ENCODE assay signal across 10 cellular contexts in the genomic region with DNA sequence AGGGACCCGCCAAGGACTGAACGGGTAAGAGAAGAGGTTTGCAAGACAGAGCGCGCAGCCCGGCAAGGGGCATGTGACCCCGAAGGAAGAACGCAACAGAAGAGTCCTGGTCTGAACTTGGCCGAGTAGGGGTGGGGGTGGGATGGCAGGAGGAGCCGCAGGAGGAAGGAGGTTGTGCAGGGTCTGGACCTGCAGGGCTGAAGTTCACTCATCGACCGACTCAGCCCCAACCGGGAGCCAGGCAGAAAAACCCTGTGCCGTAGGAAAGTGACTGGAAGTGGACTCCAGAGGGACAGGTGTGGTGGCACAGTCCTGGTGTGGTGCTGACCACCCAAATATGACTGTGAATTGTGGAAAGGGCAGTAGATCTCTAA. TPM values are rescaled to one million over a fixed set of nuclear protein-coding genes. Genes with fewer than 3 reads are reported as not detected.
A peak's percentile ranks its signal among the peaks of the same experiment; 100 is the strongest.
DNase-seq lines count a peak whose midpoint lies in the region; ATAC-seq, FAIRE-seq and TF ChIP-seq lines count a peak whose summit lies in the region.
"Had no signal": no experiment of that assay in that cellular context is flagged by ENCODE, and none has a peak within 500 bp of the region (broad histone marks: within the 10 kb centered on the region; RNA-seq: fewer than 3 reads in every experiment).

No MANE protein-coding gene starts in this region.

- TF ChIP-seq CTCF in brain microvascular endothelial cell (IDR thresholded peaks at IDR 0.05; ENCODE audit: low read depth, low read length, missing control alignments) (no peak), HepG2 (CRISPR knock-in tag; IDR thresholded peaks at IDR 0.05) (no peak), HFFc6 (IDR thresholded peaks at IDR 0.05) (no peak)

- no peaks in the 10 kb centered on the region for H3K79me2 ChIP-seq in HepG2 (ENCODE audit: insufficient read depth, low read length)

- H4K20me1 ChIP-seq in HepG2 (ENCODE audit: insufficient read depth, low read length): no peaks in the 10 kb centered on the region

- no peaks in the 10 kb centered on the region for H3K9me3 ChIP-seq in HepG2 (ENCODE audit: low read length)

- H3K4me3 Mint-ChIP-seq in activated CD4-positive, alpha-beta T cell treated with anti-CD3 and anti-CD28 coated beads for 36 hours: peak overlapping the region; percentile 64
- peak overlapping the region; percentile 75 for H3K4me3 Mint-ChIP-seq in stimulated activated memory B cell treated with anti-CD40 and anti-IgM and Interleukin-4, amounts not matched to agents 10 μg/mL and 1 μg/mL and 100 μg/mL, for 72 hours
- H3K4me3 Mint-ChIP-seq in HFFc6: no peak overlapping the region

- TF ChIP-seq EP300 in HepG2 (IDR thresholded peaks at IDR 0.05; ENCODE audit: low read depth in 2 of 2, low read length in 2 of 2) (no peak), HepG2 (CRISPR knock-in tag; IDR thresholded peaks at IDR 0.05; ENCODE audit: borderline replicate concordance) (no peak)

- no peak for DNase-seq in activated CD4-positive, alpha-beta T cell treated with anti-CD3 and anti-CD28 coated beads for 36 hours
- DNase-seq in activated CD4-positive, alpha-beta T cell treated with anti-CD3 and anti-CD28 coated beads for 4 hours: no peak
- DNase-seq in brain microvascular endothelial cell (no peak), HepG2 (ENCODE audit: low spot score) (no peak), HFFc6 (no peak), iPS-NIHi7 (ENCODE audit: extremely low spot score) (no peak)

- no TSS peak for BruUV-seq in HepG2 (replicated peaks; lab: Mats Ljungman, UMichigan)

- peaks cover 3% of the 10 kb centered on the region for H3K36me3 ChIP-seq in brain microvascular endothelial cell (replicated peaks)
- H3K36me3 ChIP-seq in HepG2 (replicated peaks in 1 of 2; ENCODE audit: control insufficient read depth in 1 of 2, insufficient read depth in 2 of 2, low read length in 2 of 2): peaks cover 14 to 17% of the 10 kb centered on the region in 2 experiments; a peak in 4 of 5 replicates

- peaks cover 5% of the 10 kb centered on the region for H3K36me3 Mint-ChIP-seq in activated CD4-positive, alpha-beta T cell treated with anti-CD3 and anti-CD28 coated beads for 36 hours (ENCODE audit: low read depth)
- peaks cover 6% of the 10 kb centered on the region for H3K36me3 Mint-ChIP-seq in stimulated activated memory B cell treated with anti-CD40 and anti-IgM and Interleukin-4, amounts not matched to agents 10 μg/mL and 1 μg/mL and 100 μg/mL, for 72 hours
- peaks cover 10% of the 10 kb centered on the region for H3K36me3 Mint-ChIP-seq in HFFc6 (ENCODE audit: low read depth)

- no peak overlapping the region for H3K9ac ChIP-seq in HepG2 (ENCODE audit: insufficient read depth, low read depth, low read length)

- intact Hi-C loops in activated CD4-positive, alpha-beta T cell treated with anti-CD3 and anti-CD28 coated beads for 36 hours (cut with DNase I, micrococcal nuclease): loop anchor here (1.0 to 2.0 kb wide), 5 partner anchors 14 to 94 kb away; a partner anchor contains a TSS
- intact Hi-C loops in HepG2 (cut with micrococcal nuclease; ENCODE audit: unreplicated experiment): loop anchor here (2.0 kb wide), 1 partner anchor 66 kb away; no protein-coding TSS in a partner anchor

- in situ Hi-C loops in brain microvascular endothelial cell (cut with HindIII; ENCODE audit: low pct_ligation_motif_present, low sequenced_read_pairs): no loop called here
- in situ Hi-C loops in HepG2 (cut with HindIII; ENCODE audit: extremely low pct_ligation_motif_present, low pct_unique_long_range_greater_than_20kb): no loop called here

- H3K27me3 Mint-ChIP-seq in activated CD4-positive, alpha-beta T cell treated with anti-CD3 and anti-CD28 coated beads for 36 hours: peaks cover 3% of the 10 kb centered on the region
- H3K27me3 Mint-ChIP-seq in stimulated activated memory B cell treated with anti-CD40 and anti-IgM and Interleukin-4, amounts not matched to agents 10 μg/mL and 1 μg/mL and 100 μg/mL, for 72 hours: peaks cover 13% of the 10 kb centered on the region
- peaks cover under 1% of the 10 kb centered on the region; the same call in 1 of the 2 replicates for H3K27me3 Mint-ChIP-seq in HFFc6 (ENCODE audit: insufficient read depth)

- no peak for ATAC-seq in activated CD4-positive, alpha-beta T cell treated with anti-CD3 and anti-CD28 coated beads for 36 hours
- ATAC-seq in HepG2 (no peak), HG03135 (IDR thresholded peaks at IDR 0.05; ENCODE audit: unreplicated experiment) (no peak)
- ATAC-seq in stimulated activated memory B cell treated with anti-CD40 and anti-IgM and Interleukin-4, amounts not matched to agents 10 μg/mL and 1 μg/mL and 100 μg/mL, for 72 hours: no peak

- WGBS in HepG2 (ENCODE audit: low lambda C conversion rate): 83% methylated on average over 13 of the region's 13 CpGs

- H3K9me3 Mint-ChIP-seq in activated CD4-positive, alpha-beta T cell treated with anti-CD3 and anti-CD28 coated beads for 36 hours (ENCODE audit: low read depth): no peaks in the 10 kb centered on the region
- H3K9me3 Mint-ChIP-seq in stimulated activated memory B cell treated with anti-CD40 and anti-IgM and Interleukin-4, amounts not matched to agents 10 μg/mL and 1 μg/mL and 100 μg/mL, for 72 hours: no peaks in the 10 kb centered on the region
- H3K9me3 Mint-ChIP-seq in HFFc6: no peaks in the 10 kb centered on the region

- TF ChIP-seq RAD21 in HepG2 (CRISPR knock-in tag; IDR thresholded peaks at IDR 0.05): no peak

- CTCF ChIA-PET in activated CD4-positive, alpha-beta T cell treated with anti-CD3 and anti-CD28 coated beads for 36 hours (lab: Charles Lee): interaction anchor here (0.8 to 3.2 kb wide), 5 partner anchors 11 to 333 kb away, joined by 3 to 18 read pairs (median 4); a partner anchor contains a TSS
- CTCF ChIA-PET in HepG2 (lab: Yijun Ruan, JAX; ENCODE audit: low intra/inter-chr PET ratio, low total read pairs): interaction anchor here (1.1 to 1.7 kb wide), 7 partner anchors 14 to 333 kb away, joined by 3 to 9 read pairs (median 6); a partner anchor contains a TSS

- peak overlapping the region; percentile 51 for H3K27ac Mint-ChIP-seq in activated CD4-positive, alpha-beta T cell treated with anti-CD3 and anti-CD28 coated beads for 36 hours
- peak overlapping the region; percentile 44 for H3K27ac Mint-ChIP-seq in stimulated activated memory B cell treated with anti-CD40 and anti-IgM and Interleukin-4, amounts not matched to agents 10 μg/mL and 1 μg/mL and 100 μg/mL, for 72 hours
- no peak overlapping the region for H3K27ac Mint-ChIP-seq in HFFc6

- peaks cover 7% of the 10 kb centered on the region for H3K4me1 Mint-ChIP-seq in activated CD4-positive, alpha-beta T cell treated with anti-CD3 and anti-CD28 coated beads for 36 hours
- peaks cover 11% of the 10 kb centered on the region for H3K4me1 Mint-ChIP-seq in stimulated activated memory B cell treated with anti-CD40 and anti-IgM and Interleukin-4, amounts not matched to agents 10 μg/mL and 1 μg/mL and 100 μg/mL, for 72 hours
- H3K4me1 Mint-ChIP-seq in HFFc6 (ENCODE audit: low read depth): no peaks in the 10 kb centered on the region

- H3K27me3 ChIP-seq in brain microvascular endothelial cell (replicated peaks) (no peaks in the 10 kb centered on the region), HepG2 (ENCODE audit: control insufficient read depth in 1 of 2, insufficient read depth in 2 of 2, low read length in 2 of 2) (peaks cover 2 to 19% of the 10 kb centered on the region in 2 experiments; a peak in 4 of 5 replicates)

- no peak for TF ChIP-seq POLR2A in HepG2 (IDR thresholded peaks at IDR 0.05; ENCODE audit: insufficient read depth in 1 of 2, low read depth in 2 of 2, low read length in 2 of 2)

- H3K27ac ChIP-seq in brain microvascular endothelial cell: no peak overlapping the region
- H3K27ac ChIP-seq in HepG2 (ENCODE audit: extremely low read length, insufficient read depth, low read length): no peak overlapping the region

- no peak overlapping the region for H3K4me2 ChIP-seq in HepG2 (ENCODE audit: low read depth, low read length)

- no peak for FAIRE-seq in HepG2 (lab: Jason Lieb, UNC)
- FAIRE-seq: A204.1 had no signal

- POLR2A ChIA-PET in activated CD4-positive, alpha-beta T cell treated with anti-CD3 and anti-CD28 coated beads for 36 hours (lab: Charles Lee): no interaction called here
- POLR2A ChIA-PET in HepG2 (lab: Yijun Ruan, JAX): interaction anchor here (3.9 kb wide), 1 partner anchor 16 kb away, joined by 21 read pairs; a partner anchor contains a TSS

- no peak overlapping the region for H2AFZ ChIP-seq in HepG2 (ENCODE audit: low read length)

- peaks cover 26% of the 10 kb centered on the region for H3K4me1 ChIP-seq in HepG2 (ENCODE audit: insufficient read depth, low read length)

- H3K4me3 ChIP-seq in brain microvascular endothelial cell (ENCODE audit: low read depth, low read length) (peak overlapping the region; percentile 36), HepG2 (replicated peaks in 1 of 3; ENCODE audit: insufficient read depth in 1 of 3, low read depth in 2 of 3, low read length in 3 of 3) (no peak overlapping the region)

RNA-seq across cellular contexts. Expression of a gene that starts 15.2 kb away (rescaled TPM):
- 10 to 100 TPM; 46.5 to 57.3 TPM for total RNA-seq in activated CD4-positive, alpha-beta T cell treated with anti-CD3 and anti-CD28 coated beads for 36 hours
- 70.0 and 90.6 TPM in 2 replicates for total RNA-seq in HepG2 (2016; rRNA removed; fragmentation: Illumina TruSeq; extraction: Trizol)
- 120 and 149 TPM in 2 replicates for total RNA-seq in HepG2 (2016; cell fraction: cytosol; rRNA removed; fragmentation: Illumina TruSeq; extraction: Trizol; ENCODE audit: low read depth)
- total RNA-seq in HepG2 (2016; cell fraction: insoluble cytoplasmic fraction; rRNA removed; fragmentation: Illumina TruSeq; extraction: Trizol): 67.4 and 89.2 TPM in 2 replicates
- 165 and 207 TPM in 2 replicates for total RNA-seq in HepG2 (2016; cell fraction: membrane; rRNA removed; fragmentation: Illumina TruSeq; extraction: Trizol)
- 43.5 and 46.5 TPM in 2 replicates for total RNA-seq in HepG2 (2016; cell fraction: nucleus; rRNA removed; fragmentation: Illumina TruSeq; extraction: Trizol)
- 38.3 and 51.7 TPM in 2 replicates for polyA plus RNA-seq in HepG2 (2011; rRNA removed)
- 41.7 and 67.3 TPM in 2 replicates for polyA plus RNA-seq in HepG2 (2011; cell fraction: cytosol; rRNA removed)
- polyA plus RNA-seq in HepG2 (2011; cell fraction: nucleus; rRNA removed): 36.2 and 38.2 TPM in 2 replicates
- 37.4 and 38.4 TPM in 2 replicates for polyA plus RNA-seq in HepG2 (2012)
- 210 and 248 TPM in 2 replicates for polyA plus RNA-seq in HepG2 (2016; cell fraction: cytosol; fragmentation: Illumina TruSeq; extraction: Trizol; ENCODE audit: low read depth)
- 96.6 and 129 TPM in 2 replicates for polyA plus RNA-seq in HepG2 (2016; cell fraction: insoluble cytoplasmic fraction; fragmentation: Illumina TruSeq; extraction: Trizol; ENCODE audit: low read depth)
- polyA plus RNA-seq in HepG2 (2016; cell fraction: membrane; fragmentation: Illumina TruSeq; extraction: Trizol; ENCODE audit: low read depth): 249 and 277 TPM in 2 replicates
- polyA plus RNA-seq in HepG2 (2016; cell fraction: nucleus; fragmentation: Illumina TruSeq; extraction: Trizol; ENCODE audit: insufficient read depth, low read depth): 90.0 and 101 TPM in 2 replicates
- polyA minus RNA-seq in HepG2 (2011; rRNA and poly(A)+ RNA removed; ENCODE audit: low replicate concordance): 32.0 and 63.5 TPM in 2 replicates
- 30.2 and 38.4 TPM in 2 replicates for polyA minus RNA-seq in HepG2 (2011; cell fraction: cytosol; rRNA and poly(A)+ RNA removed)
- polyA minus RNA-seq in HepG2 (2011; cell fraction: nucleus; rRNA and poly(A)+ RNA removed): 15.2 and 15.3 TPM in 2 replicates
- total RNA-seq in HFFc6 (2021; fragmentation: NEBNext Ultra II Directional; extraction: Animal tissue kit (Norgen Biotek cat#: 25700)): 100 to 1,000 TPM in 1 of 6 experiments, 10 to 100 TPM in 5; 86.0 to 105 (median 89.9) TPM

RNA-seq across cellular contexts. Expression of a gene that starts 19.9 kb away (rescaled TPM):
- total RNA-seq in activated CD4-positive, alpha-beta T cell treated with anti-CD3 and anti-CD28 coated beads for 36 hours: not detected
- not detected in 2 replicates for total RNA-seq in HepG2 (2016; rRNA removed; fragmentation: Illumina TruSeq; extraction: Trizol)
- not detected in 2 replicates for total RNA-seq in HepG2 (2016; cell fraction: cytosol; rRNA removed; fragmentation: Illumina TruSeq; extraction: Trizol; ENCODE audit: low read depth)
- total RNA-seq in HepG2 (2016; cell fraction: insoluble cytoplasmic fraction; rRNA removed; fragmentation: Illumina TruSeq; extraction: Trizol): not detected in 2 replicates
- not detected in 2 replicates for total RNA-seq in HepG2 (2016; cell fraction: membrane; rRNA removed; fragmentation: Illumina TruSeq; extraction: Trizol)
- total RNA-seq in HepG2 (2016; cell fraction: nucleus; rRNA removed; fragmentation: Illumina TruSeq; extraction: Trizol): not detected in 2 replicates
- polyA plus RNA-seq in HepG2 (2011; rRNA removed): 0.01 TPM in 2 replicates
- 0.03 and 0.04 TPM in 2 replicates for polyA plus RNA-seq in HepG2 (2011; cell fraction: cytosol; rRNA removed)
- polyA plus RNA-seq in HepG2 (2011; cell fraction: nucleus; rRNA removed): 0.14 and 0.17 TPM in 2 replicates
- 0.90 and 1.9 TPM in 2 replicates for polyA plus RNA-seq in HepG2 (2012)
- polyA plus RNA-seq in HepG2 (2016; cell fraction: cytosol; fragmentation: Illumina TruSeq; extraction: Trizol; ENCODE audit: low read depth): not detected in 2 replicates
- polyA plus RNA-seq in HepG2 (2016; cell fraction: insoluble cytoplasmic fraction; fragmentation: Illumina TruSeq; extraction: Trizol; ENCODE audit: low read depth): not detected in 2 replicates
- polyA plus RNA-seq in HepG2 (2016; cell fraction: membrane; fragmentation: Illumina TruSeq; extraction: Trizol; ENCODE audit: low read depth): not detected in 2 replicates
- polyA plus RNA-seq in HepG2 (2016; cell fraction: nucleus; fragmentation: Illumina TruSeq; extraction: Trizol; ENCODE audit: insufficient read depth, low read depth): not detected in 2 replicates
- 0.10 TPM in 1 of 2 replicates, not detected in the other for polyA minus RNA-seq in HepG2 (2011; rRNA and poly(A)+ RNA removed; ENCODE audit: low replicate concordance)
- not detected in 2 replicates for polyA minus RNA-seq in HepG2 (2011; cell fraction: cytosol; rRNA and poly(A)+ RNA removed)
- 0.13 TPM in 1 of 2 replicates, not detected in the other for polyA minus RNA-seq in HepG2 (2011; cell fraction: nucleus; rRNA and poly(A)+ RNA removed)
- total RNA-seq in HFFc6 (2021; fragmentation: NEBNext Ultra II Directional; extraction: Animal tissue kit (Norgen Biotek cat#: 25700)): not detected

RNA-seq across cellular contexts. Expression of a gene that starts 28.9 kb away (rescaled TPM):
- total RNA-seq in activated CD4-positive, alpha-beta T cell treated with anti-CD3 and anti-CD28 coated beads for 36 hours: under 1 TPM in 1 of 2 experiments, not detected in 1; 0.14 TPM
- 0.27 and 0.32 TPM in 2 replicates for total RNA-seq in HepG2 (2016; rRNA removed; fragmentation: Illumina TruSeq; extraction: Trizol)
- total RNA-seq in HepG2 (2016; cell fraction: cytosol; rRNA removed; fragmentation: Illumina TruSeq; extraction: Trizol; ENCODE audit: low read depth): not detected in 2 replicates
- total RNA-seq in HepG2 (2016; cell fraction: insoluble cytoplasmic fraction; rRNA removed; fragmentation: Illumina TruSeq; extraction: Trizol): 0.15 and 0.22 TPM in 2 replicates
- 0.17 and 0.22 TPM in 2 replicates for total RNA-seq in HepG2 (2016; cell fraction: membrane; rRNA removed; fragmentation: Illumina TruSeq; extraction: Trizol)
- total RNA-seq in HepG2 (2016; cell fraction: nucleus; rRNA removed; fragmentation: Illumina TruSeq; extraction: Trizol): 0.40 TPM in 1 of 2 replicates, not detected in the other
- polyA plus RNA-seq in HepG2 (2011; rRNA removed): 0.05 and 0.11 TPM in 2 replicates
- polyA plus RNA-seq in HepG2 (2011; cell fraction: cytosol; rRNA removed): 0.08 TPM in 1 of 2 replicates, not detected in the other
- 0.45 and 0.84 TPM in 2 replicates for polyA plus RNA-seq in HepG2 (2011; cell fraction: nucleus; rRNA removed)
- polyA plus RNA-seq in HepG2 (2012): 0.11 TPM in 1 of 2 replicates, not detected in the other
- polyA plus RNA-seq in HepG2 (2016; cell fraction: cytosol; fragmentation: Illumina TruSeq; extraction: Trizol; ENCODE audit: low read depth): 0.17 and 0.22 TPM in 2 replicates
- 0.24 and 0.25 TPM in 2 replicates for polyA plus RNA-seq in HepG2 (2016; cell fraction: insoluble cytoplasmic fraction; fragmentation: Illumina TruSeq; extraction: Trizol; ENCODE audit: low read depth)
- 0.20 and 0.42 TPM in 2 replicates for polyA plus RNA-seq in HepG2 (2016; cell fraction: membrane; fragmentation: Illumina TruSeq; extraction: Trizol; ENCODE audit: low read depth)
- 0.29 TPM in 1 of 2 replicates, not detected in the other for polyA plus RNA-seq in HepG2 (2016; cell fraction: nucleus; fragmentation: Illumina TruSeq; extraction: Trizol; ENCODE audit: insufficient read depth, low read depth)
- 0.08 and 0.14 TPM in 2 replicates for polyA minus RNA-seq in HepG2 (2011; rRNA and poly(A)+ RNA removed; ENCODE audit: low replicate concordance)
- polyA minus RNA-seq in HepG2 (2011; cell fraction: cytosol; rRNA and poly(A)+ RNA removed): not detected in 2 replicates
- 0.64 TPM in 1 of 2 replicates, not detected in the other for polyA minus RNA-seq in HepG2 (2011; cell fraction: nucleus; rRNA and poly(A)+ RNA removed)
- total RNA-seq in HFFc6 (2021; fragmentation: NEBNext Ultra II Directional; extraction: Animal tissue kit (Norgen Biotek cat#: 25700)): under 1 TPM in 5 of 6 experiments, not detected in 1; 0.19 to 0.48 (median 0.36) TPM

RNA-seq across cellular contexts. Expression of a gene that starts 34.2 kb away (rescaled TPM):
- 10 to 100 TPM; 46.2 to 48.3 TPM for total RNA-seq in activated CD4-positive, alpha-beta T cell treated with anti-CD3 and anti-CD28 coated beads for 36 hours
- total RNA-seq in HepG2 (2016; rRNA removed; fragmentation: Illumina TruSeq; extraction: Trizol): 42.9 and 54.5 TPM in 2 replicates
- total RNA-seq in HepG2 (2016; cell fraction: cytosol; rRNA removed; fragmentation: Illumina TruSeq; extraction: Trizol; ENCODE audit: low read depth): 12.7 and 12.9 TPM in 2 replicates
- 42.6 and 53.4 TPM in 2 replicates for total RNA-seq in HepG2 (2016; cell fraction: insoluble cytoplasmic fraction; rRNA removed; fragmentation: Illumina TruSeq; extraction: Trizol)
- 44.1 and 47.1 TPM in 2 replicates for total RNA-seq in HepG2 (2016; cell fraction: membrane; rRNA removed; fragmentation: Illumina TruSeq; extraction: Trizol)
- total RNA-seq in HepG2 (2016; cell fraction: nucleus; rRNA removed; fragmentation: Illumina TruSeq; extraction: Trizol): 22.9 and 28.9 TPM in 2 replicates
- polyA plus RNA-seq in HepG2 (2011; rRNA removed): 10.4 and 15.6 TPM in 2 replicates
- 13.3 and 14.8 TPM in 2 replicates for polyA plus RNA-seq in HepG2 (2011; cell fraction: cytosol; rRNA removed)
- 19.0 and 20.4 TPM in 2 replicates for polyA plus RNA-seq in HepG2 (2011; cell fraction: nucleus; rRNA removed)
- polyA plus RNA-seq in HepG2 (2012): 20.0 and 24.1 TPM in 2 replicates
- 11.2 and 11.4 TPM in 2 replicates for polyA plus RNA-seq in HepG2 (2016; cell fraction: cytosol; fragmentation: Illumina TruSeq; extraction: Trizol; ENCODE audit: low read depth)
- polyA plus RNA-seq in HepG2 (2016; cell fraction: insoluble cytoplasmic fraction; fragmentation: Illumina TruSeq; extraction: Trizol; ENCODE audit: low read depth): 37.8 and 42.0 TPM in 2 replicates
- 28.4 and 33.6 TPM in 2 replicates for polyA plus RNA-seq in HepG2 (2016; cell fraction: membrane; fragmentation: Illumina TruSeq; extraction: Trizol; ENCODE audit: low read depth)
- polyA plus RNA-seq in HepG2 (2016; cell fraction: nucleus; fragmentation: Illumina TruSeq; extraction: Trizol; ENCODE audit: insufficient read depth, low read depth): 36.6 and 38.3 TPM in 2 replicates
- 40.5 and 51.2 TPM in 2 replicates for polyA minus RNA-seq in HepG2 (2011; rRNA and poly(A)+ RNA removed; ENCODE audit: low replicate concordance)
- 17.9 and 18.5 TPM in 2 replicates for polyA minus RNA-seq in HepG2 (2011; cell fraction: cytosol; rRNA and poly(A)+ RNA removed)
- 16.0 and 16.7 TPM in 2 replicates for polyA minus RNA-seq in HepG2 (2011; cell fraction: nucleus; rRNA and poly(A)+ RNA removed)
- total RNA-seq in HFFc6 (2021; fragmentation: NEBNext Ultra II Directional; extraction: Animal tissue kit (Norgen Biotek cat#: 25700)): 100 to 1,000 TPM; 109 to 128 (median 117) TPM

RNA-seq across cellular contexts. Expression of a gene that starts 40.0 kb away (rescaled TPM):
- not detected for total RNA-seq in activated CD4-positive, alpha-beta T cell treated with anti-CD3 and anti-CD28 coated beads for 36 hours
- total RNA-seq in HepG2 (2016; rRNA removed; fragmentation: Illumina TruSeq; extraction: Trizol): not detected in 2 replicates
- not detected in 2 replicates for total RNA-seq in HepG2 (2016; cell fraction: cytosol; rRNA removed; fragmentation: Illumina TruSeq; extraction: Trizol; ENCODE audit: low read depth)
- not detected in 2 replicates for total RNA-seq in HepG2 (2016; cell fraction: insoluble cytoplasmic fraction; rRNA removed; fragmentation: Illumina TruSeq; extraction: Trizol)
- not detected in 2 replicates for total RNA-seq in HepG2 (2016; cell fraction: membrane; rRNA removed; fragmentation: Illumina TruSeq; extraction: Trizol)
- not detected in 2 replicates for total RNA-seq in HepG2 (2016; cell fraction: nucleus; rRNA removed; fragmentation: Illumina TruSeq; extraction: Trizol)
- 0.01 TPM in 1 of 2 replicates, not detected in the other for polyA plus RNA-seq in HepG2 (2011; rRNA removed)
- not detected in 2 replicates for polyA plus RNA-seq in HepG2 (2011; cell fraction: cytosol; rRNA removed)
- 0.03 and 0.10 TPM in 2 replicates for polyA plus RNA-seq in HepG2 (2011; cell fraction: nucleus; rRNA removed)
- 0.01 TPM in 1 of 2 replicates, not detected in the other for polyA plus RNA-seq in HepG2 (2012)
- polyA plus RNA-seq in HepG2 (2016; cell fraction: cytosol; fragmentation: Illumina TruSeq; extraction: Trizol; ENCODE audit: low read depth): not detected in 2 replicates
- not detected in 2 replicates for polyA plus RNA-seq in HepG2 (2016; cell fraction: insoluble cytoplasmic fraction; fragmentation: Illumina TruSeq; extraction: Trizol; ENCODE audit: low read depth)
- not detected in 2 replicates for polyA plus RNA-seq in HepG2 (2016; cell fraction: membrane; fragmentation: Illumina TruSeq; extraction: Trizol; ENCODE audit: low read depth)
- polyA plus RNA-seq in HepG2 (2016; cell fraction: nucleus; fragmentation: Illumina TruSeq; extraction: Trizol; ENCODE audit: insufficient read depth, low read depth): not detected in 2 replicates
- 0.05 TPM in 1 of 2 replicates, not detected in the other for polyA minus RNA-seq in HepG2 (2011; rRNA and poly(A)+ RNA removed; ENCODE audit: low replicate concordance)
- polyA minus RNA-seq in HepG2 (2011; cell fraction: cytosol; rRNA and poly(A)+ RNA removed): not detected in 2 replicates
- polyA minus RNA-seq in HepG2 (2011; cell fraction: nucleus; rRNA and poly(A)+ RNA removed): under 0.01 TPM in 1 of 2 replicates, not detected in the other
- total RNA-seq in HFFc6 (2021; fragmentation: NEBNext Ultra II Directional; extraction: Animal tissue kit (Norgen Biotek cat#: 25700)): not detected
- total RNA-seq: endothelial cell of umbilical vein had no signal
- polyA plus RNA-seq: endothelial cell of umbilical vein had no signal
